In the genomic region with DNA sequence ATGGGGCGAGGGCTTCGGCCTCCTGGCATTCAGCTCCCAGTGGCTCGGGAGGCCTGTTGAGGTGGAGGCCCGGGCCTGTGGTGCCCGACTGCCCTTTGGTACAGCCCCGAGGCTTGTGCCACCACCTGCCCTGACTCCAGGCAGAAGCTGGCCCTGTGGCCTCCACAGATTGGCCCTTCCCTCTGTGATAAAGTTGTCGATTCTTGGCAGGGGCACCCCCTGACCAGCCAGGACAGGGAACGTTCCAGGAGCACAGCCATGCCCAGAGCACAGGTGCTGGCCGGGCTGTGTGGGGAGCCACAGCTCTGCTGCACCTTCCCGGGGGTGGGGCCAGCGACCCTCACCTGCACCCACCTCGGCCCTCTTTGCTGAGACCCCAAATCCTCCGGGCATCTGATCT, we compare ENCODE assay signal across 1 cellular context.
TF ChIP-seq lines count a peak whose summit lies in the region.

No MANE protein-coding gene starts in this region.

TF ChIP-seq in GM23338, 12 proteins besides CTCF, POLR2A, EP300 and RAD21 (continued from another document):
- TF ChIP-seq, protein P1, sequence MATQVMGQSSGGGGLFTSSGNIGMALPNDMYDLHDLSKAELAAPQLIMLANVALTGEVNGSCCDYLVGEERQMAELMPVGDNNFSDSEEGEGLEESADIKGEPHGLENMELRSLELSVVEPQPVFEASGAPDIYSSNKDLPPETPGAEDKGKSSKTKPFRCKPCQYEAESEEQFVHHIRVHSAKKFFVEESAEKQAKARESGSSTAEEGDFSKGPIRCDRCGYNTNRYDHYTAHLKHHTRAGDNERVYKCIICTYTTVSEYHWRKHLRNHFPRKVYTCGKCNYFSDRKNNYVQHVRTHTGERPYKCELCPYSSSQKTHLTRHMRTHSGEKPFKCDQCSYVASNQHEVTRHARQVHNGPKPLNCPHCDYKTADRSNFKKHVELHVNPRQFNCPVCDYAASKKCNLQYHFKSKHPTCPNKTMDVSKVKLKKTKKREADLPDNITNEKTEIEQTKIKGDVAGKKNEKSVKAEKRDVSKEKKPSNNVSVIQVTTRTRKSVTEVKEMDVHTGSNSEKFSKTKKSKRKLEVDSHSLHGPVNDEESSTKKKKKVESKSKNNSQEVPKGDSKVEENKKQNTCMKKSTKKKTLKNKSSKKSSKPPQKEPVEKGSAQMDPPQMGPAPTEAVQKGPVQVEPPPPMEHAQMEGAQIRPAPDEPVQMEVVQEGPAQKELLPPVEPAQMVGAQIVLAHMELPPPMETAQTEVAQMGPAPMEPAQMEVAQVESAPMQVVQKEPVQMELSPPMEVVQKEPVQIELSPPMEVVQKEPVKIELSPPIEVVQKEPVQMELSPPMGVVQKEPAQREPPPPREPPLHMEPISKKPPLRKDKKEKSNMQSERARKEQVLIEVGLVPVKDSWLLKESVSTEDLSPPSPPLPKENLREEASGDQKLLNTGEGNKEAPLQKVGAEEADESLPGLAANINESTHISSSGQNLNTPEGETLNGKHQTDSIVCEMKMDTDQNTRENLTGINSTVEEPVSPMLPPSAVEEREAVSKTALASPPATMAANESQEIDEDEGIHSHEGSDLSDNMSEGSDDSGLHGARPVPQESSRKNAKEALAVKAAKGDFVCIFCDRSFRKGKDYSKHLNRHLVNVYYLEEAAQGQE (IDR thresholded peaks at IDR 0.05; ENCODE audit: unreplicated experiment) = no peak
- TF ChIP-seq JUNB (IDR thresholded peaks at IDR 0.05; ENCODE audit: unreplicated experiment) = no peak
- TF ChIP-seq, protein P2, sequence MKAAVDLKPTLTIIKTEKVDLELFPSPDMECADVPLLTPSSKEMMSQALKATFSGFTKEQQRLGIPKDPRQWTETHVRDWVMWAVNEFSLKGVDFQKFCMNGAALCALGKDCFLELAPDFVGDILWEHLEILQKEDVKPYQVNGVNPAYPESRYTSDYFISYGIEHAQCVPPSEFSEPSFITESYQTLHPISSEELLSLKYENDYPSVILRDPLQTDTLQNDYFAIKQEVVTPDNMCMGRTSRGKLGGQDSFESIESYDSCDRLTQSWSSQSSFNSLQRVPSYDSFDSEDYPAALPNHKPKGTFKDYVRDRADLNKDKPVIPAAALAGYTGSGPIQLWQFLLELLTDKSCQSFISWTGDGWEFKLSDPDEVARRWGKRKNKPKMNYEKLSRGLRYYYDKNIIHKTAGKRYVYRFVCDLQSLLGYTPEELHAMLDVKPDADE (IDR thresholded peaks at IDR 0.05) = no peak
